ENCODE assay signal across 19 cellular contexts in genomic region chr10:131159771-131160170, GRCh38.
"Had no signal": no experiment of that assay in that cellular context is flagged by ENCODE, and none has a peak within 500 bp of the region (broad histone marks: within the 10 kb centered on the region; RNA-seq: fewer than 3 reads in every experiment).

No MANE protein-coding gene starts in this region.

- H3K4me1 Mint-ChIP-seq: activated CD8-positive, alpha-beta memory T cell treated with anti-CD3 and anti-CD28 coated beads, Interleukin-2, amount 10 ng/mL, durations not matched to agents 7 days and 5 days; activated naive CD8-positive, alpha-beta T cell treated with anti-CD3 and anti-CD28 coated beads, Interleukin-2, amount 50 U/mL, for 24 hours; immature natural killer cell; natural killer cell; stimulated activated naive B cell treated with anti-CD40 and anti-IgM and Interleukin-4, amounts not matched to agents 10 μg/mL and 1 μg/mL and 100 μg/mL, for 72 hours had no signal

- H3K27me3 ChIP-seq: neutrophil, thyroid gland, uterus had no signal

- H3K27ac ChIP-seq: epithelial cell of prostate, heart left ventricle, neutrophil, thyroid gland, uterus, VCaP had no signal

- H3K36me3 Mint-ChIP-seq: activated CD8-positive, alpha-beta memory T cell treated with anti-CD3 and anti-CD28 coated beads, Interleukin-2, amount 10 ng/mL, durations not matched to agents 7 days and 5 days; immature natural killer cell; natural killer cell; stimulated activated naive B cell treated with anti-CD40 and anti-IgM and Interleukin-4, amounts not matched to agents 10 μg/mL and 1 μg/mL and 100 μg/mL, for 72 hours had no signal

- H3K36me3 ChIP-seq: heart left ventricle, neutrophil, thyroid gland, uterus had no signal

- H3K4me1 ChIP-seq: heart left ventricle, uterus had no signal

- H3K4me3 ChIP-seq: heart left ventricle, thyroid gland, uterus had no signal

- H3K9me3 ChIP-seq: heart left ventricle, neutrophil, thyroid gland, uterus had no signal

- ATAC-seq: activated CD8-positive, alpha-beta memory T cell treated with anti-CD3 and anti-CD28 coated beads, Interleukin-2, amount 10 ng/mL, durations not matched to agents 7 days and 5 days; activated naive CD8-positive, alpha-beta T cell treated with anti-CD3 and anti-CD28 coated beads, Interleukin-2, amount 50 U/mL, for 24 hours; heart left ventricle; natural killer cell; stimulated activated naive B cell treated with anti-CD40 and anti-IgM and Interleukin-4, amounts not matched to agents 10 μg/mL and 1 μg/mL and 100 μg/mL, for 72 hours had no signal

- DNase-seq: activated CD4-positive, alpha-beta T cell treated with anti-CD3 and anti-CD28 coated beads, Interleukin-2, amount 50 U/mL, for 48 hours; activated CD8-positive, alpha-beta memory T cell treated with anti-CD3 and anti-CD28 coated beads, Interleukin-2, amount 10 ng/mL, durations not matched to agents 7 days and 5 days; activated naive CD4-positive, alpha-beta T cell treated with anti-CD3 and anti-CD28 coated beads for 36 hours; activated naive CD8-positive, alpha-beta T cell treated with anti-CD3 and anti-CD28 coated beads, Interleukin-2, amount 50 U/mL, for 24 hours; activated T-cell treated with anti-CD3 and anti-CD28 coated beads, Interleukin-2, amount 50 U/mL, for 1 hour; aorta; heart left ventricle; immature natural killer cell; mesenchymal stem cell; natural killer cell; retina; stimulated activated CD4-positive, alpha-beta T cell treated with anti-CD3 and anti-CD28 coated beads, Interleukin-2, amount 100 ng/mL, for 48 hours; stimulated activated naive B cell treated with anti-CD40 and anti-IgM and Interleukin-4, amounts not matched to agents 10 μg/mL and 1 μg/mL and 100 μg/mL, for 72 hours; thyroid gland; uterus had no signal

- H3K9me3 Mint-ChIP-seq: activated naive CD4-positive, alpha-beta T cell treated with anti-CD3 and anti-CD28 coated beads for 36 hours; activated naive CD8-positive, alpha-beta T cell treated with anti-CD3 and anti-CD28 coated beads, Interleukin-2, amount 50 U/mL, for 24 hours; activated T-helper 2 cell treated with anti-CD3 and anti-CD28 coated beads, Interferon-gamma antibody, Interleukin-2, Interleukin-4, amounts not matched to agents 10 μg/mL and 5 μg/mL and 100 μg/mL, durations not matched to agents 14 hours and 24 hours and 36 hours; immature natural killer cell; natural killer cell; stimulated activated naive B cell treated with anti-CD40 and anti-IgM and Interleukin-4, amounts not matched to agents 10 μg/mL and 1 μg/mL and 100 μg/mL, for 72 hours had no signal

- H3K27ac Mint-ChIP-seq: activated CD8-positive, alpha-beta memory T cell treated with anti-CD3 and anti-CD28 coated beads, Interleukin-2, amount 10 ng/mL, durations not matched to agents 7 days and 5 days; activated naive CD4-positive, alpha-beta T cell treated with anti-CD3 and anti-CD28 coated beads for 36 hours; activated naive CD8-positive, alpha-beta T cell treated with anti-CD3 and anti-CD28 coated beads, Interleukin-2, amount 50 U/mL, for 24 hours; activated T-helper 2 cell treated with anti-CD3 and anti-CD28 coated beads, Interferon-gamma antibody, Interleukin-2, Interleukin-4, amounts not matched to agents 10 μg/mL and 5 μg/mL and 100 μg/mL, durations not matched to agents 14 hours and 24 hours and 36 hours; immature natural killer cell; natural killer cell; stimulated activated naive B cell treated with anti-CD40 and anti-IgM and Interleukin-4, amounts not matched to agents 10 μg/mL and 1 μg/mL and 100 μg/mL, for 72 hours had no signal

- H3K4me3 Mint-ChIP-seq: activated CD8-positive, alpha-beta memory T cell treated with anti-CD3 and anti-CD28 coated beads, Interleukin-2, amount 10 ng/mL, durations not matched to agents 7 days and 5 days; activated naive CD4-positive, alpha-beta T cell treated with anti-CD3 and anti-CD28 coated beads for 36 hours; activated naive CD8-positive, alpha-beta T cell treated with anti-CD3 and anti-CD28 coated beads, Interleukin-2, amount 50 U/mL, for 24 hours; immature natural killer cell; natural killer cell; stimulated activated naive B cell treated with anti-CD40 and anti-IgM and Interleukin-4, amounts not matched to agents 10 μg/mL and 1 μg/mL and 100 μg/mL, for 72 hours had no signal
